ENCODE assay signal across 13 cellular contexts in genomic region chr17:7016406-7016805, GRCh38. TPM values are rescaled to one million over a fixed set of nuclear protein-coding genes. Genes with fewer than 3 reads are reported as not detected.
DNase-seq lines count a peak whose midpoint lies in the region; ATAC-seq and TF ChIP-seq lines count a peak whose summit lies in the region.
"Had no signal": no experiment of that assay in that cellular context is flagged by ENCODE, and none has a peak within 500 bp of the region (broad histone marks: within the 10 kb centered on the region; RNA-seq: fewer than 3 reads in every experiment).

No MANE protein-coding gene starts in this region.

- H3K27ac ChIP-seq in DND-41 (ENCODE audit: low read length): peak overlapping the region; percentile 99
- H3K27ac ChIP-seq in endodermal cell (ENCODE audit: low read depth, low read length): no peak overlapping the region
- peak overlapping the region; percentile 100 for H3K27ac ChIP-seq in smooth muscle cell (ENCODE audit: low read depth)

- H3K4me2 ChIP-seq in DND-41 (ENCODE audit: insufficient read depth, low read length): peak overlapping the region; percentile 94
- H3K4me2 ChIP-seq in smooth muscle cell: no peak overlapping the region

- H2AFZ ChIP-seq in DND-41 (ENCODE audit: low read depth, low read length) (no peak overlapping the region), smooth muscle cell (ENCODE audit: low read depth) (no peak overlapping the region)

- no peaks in the 10 kb centered on the region for H3K27me3 Mint-ChIP-seq in T-helper 2 cell treated with Interferon-gamma antibody and Interleukin-4, amounts not matched to agents 5 μg/mL and 100 μg/mL, for 36 hours (ENCODE audit: low read depth)
- peaks cover 11% of the 10 kb centered on the region for H3K27me3 Mint-ChIP-seq in endodermal cell (ENCODE audit: insufficient read depth)

- DNase-seq in DND-41 (no peak), endodermal cell (peak; percentile 36), smooth muscle cell (lab: John Stamatoyannopoulos, UW; ENCODE audit: unreplicated experiment) (no peak), MG63 (no peak), SK-N-DZ (ENCODE audit: low spot score) (no peak)
- no peak for DNase-seq in T-helper 2 cell treated with Interferon-gamma antibody and Interleukin-4, amounts not matched to agents 5 μg/mL and 100 μg/mL, for 36 hours (ENCODE audit: low spot score)
- DNase-seq: MV-4-11; NK-92 treated with Interleukin-12 subunit alpha and Interleukin-12 subunit beta, amount 100 ng/mL, for 24 hours; T1000 had no signal

- WGBS in endodermal cell (ENCODE audit: insufficient coverage in 1 of 2, insufficient read length in 1 of 2), 2 experiments: 83 to 87% methylated on average over 2 to 3 of the region's 3 CpGs
- 94% methylated on average over 3 of the region's 3 CpGs for WGBS in smooth muscle cell (ENCODE audit: low lambda C conversion rate)

- H3K36me3 Mint-ChIP-seq in T-helper 2 cell treated with Interferon-gamma antibody and Interleukin-4, amounts not matched to agents 5 μg/mL and 100 μg/mL, for 36 hours (ENCODE audit: low read depth): peaks cover 43% of the 10 kb centered on the region
- peaks cover 18% of the 10 kb centered on the region for H3K36me3 Mint-ChIP-seq in endodermal cell (ENCODE audit: low read depth)

- H3K9me3 Mint-ChIP-seq in T-helper 2 cell treated with Interferon-gamma antibody and Interleukin-4, amounts not matched to agents 5 μg/mL and 100 μg/mL, for 36 hours: no peaks in the 10 kb centered on the region
- H3K9me3 Mint-ChIP-seq in endodermal cell: no peaks in the 10 kb centered on the region

- peaks cover 24% of the 10 kb centered on the region for H3K36me3 ChIP-seq in DND-41 (ENCODE audit: insufficient read depth, low read length)
- H3K36me3 ChIP-seq in endodermal cell (ENCODE audit: control insufficient read depth, insufficient read depth, low read length): peaks cover 3% of the 10 kb centered on the region
- H3K36me3 ChIP-seq in smooth muscle cell (ENCODE audit: low read depth): no peaks in the 10 kb centered on the region
- H3K36me3 ChIP-seq in MG63: peaks cover 16% of the 10 kb centered on the region

- H3K9ac ChIP-seq in DND-41 (ENCODE audit: low read depth, low read length) (peak overlapping the region; percentile 85), endodermal cell (ENCODE audit: extremely low read depth, low read length, poor library complexity, severe bottlenecking) (no peak overlapping the region), smooth muscle cell (ENCODE audit: low read depth) (no peak overlapping the region)

- peak overlapping the region in 1 of 2 experiments; percentile 98; a peak in 2 of 4 replicates for H3K4me3 ChIP-seq in DND-41 (ENCODE audit: low read depth in 1 of 2, low read length in 2 of 2)
- H3K4me3 ChIP-seq in endodermal cell (ENCODE audit: low read length): no peak overlapping the region
- H3K4me3 ChIP-seq in smooth muscle cell: no peak overlapping the region
- no peak overlapping the region for H3K4me3 ChIP-seq in MG63

- H3K4me3 Mint-ChIP-seq in T-helper 2 cell treated with Interferon-gamma antibody and Interleukin-4, amounts not matched to agents 5 μg/mL and 100 μg/mL, for 36 hours: peak overlapping the region; percentile 93
- H3K4me3 Mint-ChIP-seq in endodermal cell: peak overlapping the region; percentile 94

- ATAC-seq in DND-41 (ENCODE audit: insufficient read depth, low read depth) (no peak), GM21717 (IDR thresholded peaks at IDR 0.05; ENCODE audit: unreplicated experiment) (no peak), GM21381 (IDR thresholded peaks at IDR 0.05; ENCODE audit: unreplicated experiment) (no peak)
- ATAC-seq: right cardiac atrium had no signal

- H4K20me1 ChIP-seq in DND-41 (ENCODE audit: insufficient read depth, low read length) (peaks cover 4% of the 10 kb centered on the region; the same call in 1 of the 2 replicates), smooth muscle cell (ENCODE audit: low read depth) (no peaks in the 10 kb centered on the region)

- H3K9me3 ChIP-seq in DND-41 (ENCODE audit: insufficient read depth, low read length, severe bottlenecking) (no peaks in the 10 kb centered on the region), endodermal cell (ENCODE audit: control insufficient read depth, low read length) (no peaks in the 10 kb centered on the region), smooth muscle cell (replicated peaks; ENCODE audit: low read depth) (no peaks in the 10 kb centered on the region), MG63 (no peaks in the 10 kb centered on the region)

- TF ChIP-seq CTCF in DND-41 (IDR thresholded peaks at IDR 0.05; ENCODE audit: borderline replicate concordance, extremely low read depth, low read length, poor library complexity, severe bottlenecking) (no peak), endodermal cell (conservative IDR thresholded peaks at IDR 0.05) (no peak), smooth muscle cell (IDR thresholded peaks at IDR 0.05; ENCODE audit: borderline replicate concordance, insufficient read depth, poor library complexity, severe bottlenecking) (no peak)

- peaks cover 26% of the 10 kb centered on the region for H3F3A ChIP-seq in smooth muscle cell (ENCODE audit: low read depth)

- H3K27ac Mint-ChIP-seq in T-helper 2 cell treated with Interferon-gamma antibody and Interleukin-4, amounts not matched to agents 5 μg/mL and 100 μg/mL, for 36 hours: peak overlapping the region; percentile 99
- peak overlapping the region; percentile 70 for H3K27ac Mint-ChIP-seq in endodermal cell

- H3K27me3 ChIP-seq in DND-41 (ENCODE audit: insufficient read depth, low read length, poor library complexity): no peaks in the 10 kb centered on the region
- H3K27me3 ChIP-seq in endodermal cell (ENCODE audit: control insufficient read depth, insufficient read depth, low read length, poor library complexity, severe bottlenecking): peaks cover 9% of the 10 kb centered on the region
- H3K27me3 ChIP-seq in smooth muscle cell (ENCODE audit: low read depth): no peaks in the 10 kb centered on the region
- no peaks in the 10 kb centered on the region for H3K27me3 ChIP-seq in MG63

- H3K4me1 ChIP-seq in DND-41 (ENCODE audit: insufficient read depth, low read length): peaks cover 52% of the 10 kb centered on the region
- no peaks in the 10 kb centered on the region for H3K4me1 ChIP-seq in endodermal cell (ENCODE audit: control insufficient read depth, insufficient read depth, low read length)
- H3K4me1 ChIP-seq in smooth muscle cell (ENCODE audit: low read depth): peaks cover 18% of the 10 kb centered on the region

- peaks cover 39% of the 10 kb centered on the region for H3K79me2 ChIP-seq in DND-41 (ENCODE audit: insufficient read depth, low read length)
- peaks cover 19% of the 10 kb centered on the region for H3K79me2 ChIP-seq in smooth muscle cell (ENCODE audit: low read depth)

- peaks cover 59% of the 10 kb centered on the region for H3K4me1 Mint-ChIP-seq in T-helper 2 cell treated with Interferon-gamma antibody and Interleukin-4, amounts not matched to agents 5 μg/mL and 100 μg/mL, for 36 hours (ENCODE audit: low read depth)
- H3K4me1 Mint-ChIP-seq in endodermal cell: peaks cover 29% of the 10 kb centered on the region

RNA-seq across cellular contexts. Expression of gene RNASEK, which starts 4.0 kb away (rescaled TPM):
- total RNA-seq in endodermal cell (100 to 1,000 TPM; 233 to 277 TPM), smooth muscle cell (350 and 356 TPM in 2 replicates)
- polyA plus RNA-seq in endodermal cell (2013, experiment 1 of 2): 221 TPM
- 204 TPM for polyA plus RNA-seq in endodermal cell (2013, experiment 2 of 2)
- 718 and 785 TPM in 2 replicates for polyA plus RNA-seq in smooth muscle cell
- 45.2 and 62.3 TPM in 2 replicates for total RNA-seq in MG63 (2014; rRNA removed; shearing (Covaris generic); ENCODE audit: low replicate concordance)
- 268 and 362 TPM in 2 replicates for polyA plus RNA-seq in SK-N-DZ (2014; cell fraction: cytosol; rRNA removed)
- polyA plus RNA-seq in SK-N-DZ (2014; cell fraction: nucleus; rRNA removed): 116 and 159 TPM in 2 replicates

RNA-seq across cellular contexts. Expression of gene BCL6B, which starts 6.4 kb away (rescaled TPM):
- total RNA-seq in endodermal cell (1 to 10 TPM; 2.9 to 7.0 TPM), smooth muscle cell (0.45 TPM in 1 of 2 replicates, not detected in the other)
- 2.0 TPM for polyA plus RNA-seq in endodermal cell (2013, experiment 1 of 2)
- polyA plus RNA-seq in endodermal cell (2013, experiment 2 of 2): 1.1 TPM
- polyA plus RNA-seq in smooth muscle cell: not detected in 2 replicates
- total RNA-seq in MG63 (2014; rRNA removed; shearing (Covaris generic); ENCODE audit: low replicate concordance): 0.36 TPM in 1 of 2 replicates, not detected in the other
- 0.26 and 0.74 TPM in 2 replicates for polyA plus RNA-seq in SK-N-DZ (2014; cell fraction: cytosol; rRNA removed)
- 0.17 and 0.20 TPM in 2 replicates for polyA plus RNA-seq in SK-N-DZ (2014; cell fraction: nucleus; rRNA removed)

RNA-seq across cellular contexts. Expression of gene SLC16A13, which starts 19.4 kb away (rescaled TPM):
- 10 to 100 TPM; 18.8 to 19.9 TPM for total RNA-seq in endodermal cell
- 4.3 TPM for polyA plus RNA-seq in endodermal cell (2013, experiment 1 of 2)
- 4.3 TPM for polyA plus RNA-seq in endodermal cell (2013, experiment 2 of 2)
- total RNA-seq in smooth muscle cell: 2.0 and 2.7 TPM in 2 replicates
- 3.5 TPM in 2 replicates for polyA plus RNA-seq in smooth muscle cell
- total RNA-seq in MG63 (2014; rRNA removed; shearing (Covaris generic); ENCODE audit: low replicate concordance): 0.96 and 1.1 TPM in 2 replicates
- not detected in 2 replicates for polyA plus RNA-seq in SK-N-DZ (2014; cell fraction: cytosol; rRNA removed)
- not detected in 2 replicates for polyA plus RNA-seq in SK-N-DZ (2014; cell fraction: nucleus; rRNA removed)

RNA-seq across cellular contexts. Expression of gene ALOX12, which starts 20.6 kb away (rescaled TPM):
- under 1 TPM; 0.46 to 0.92 TPM for total RNA-seq in endodermal cell
- 0.18 TPM for polyA plus RNA-seq in endodermal cell (2013, experiment 1 of 2)
- not detected for polyA plus RNA-seq in endodermal cell (2013, experiment 2 of 2)
- total RNA-seq in smooth muscle cell: not detected in 2 replicates
- 0.35 and 0.72 TPM in 2 replicates for polyA plus RNA-seq in smooth muscle cell
- not detected in 2 replicates for total RNA-seq in MG63 (2014; rRNA removed; shearing (Covaris generic); ENCODE audit: low replicate concordance)
- polyA plus RNA-seq in SK-N-DZ (2014; cell fraction: cytosol; rRNA removed): not detected in 2 replicates
- polyA plus RNA-seq in SK-N-DZ (2014; cell fraction: nucleus; rRNA removed): not detected in 2 replicates

RNA-seq across cellular contexts. Expression of gene SLC16A11, which starts 27.5 kb away (rescaled TPM):
- total RNA-seq in endodermal cell (under 1 TPM; 0.24 to 0.44 TPM), smooth muscle cell (0.36 TPM in 1 of 2 replicates, not detected in the other)
- 0.43 TPM for polyA plus RNA-seq in endodermal cell (2013, experiment 1 of 2)
- polyA plus RNA-seq in endodermal cell (2013, experiment 2 of 2): 0.54 TPM
- polyA plus RNA-seq in smooth muscle cell: 0.65 and 0.80 TPM in 2 replicates
- total RNA-seq in MG63 (2014; rRNA removed; shearing (Covaris generic); ENCODE audit: low replicate concordance): not detected in 2 replicates
- not detected in 2 replicates for polyA plus RNA-seq in SK-N-DZ (2014; cell fraction: cytosol; rRNA removed)
- 1.3 and 1.6 TPM in 2 replicates for polyA plus RNA-seq in SK-N-DZ (2014; cell fraction: nucleus; rRNA removed)
- polyA plus RNA-seq: fibroblast of lung had no signal
